In the genomic region with DNA sequence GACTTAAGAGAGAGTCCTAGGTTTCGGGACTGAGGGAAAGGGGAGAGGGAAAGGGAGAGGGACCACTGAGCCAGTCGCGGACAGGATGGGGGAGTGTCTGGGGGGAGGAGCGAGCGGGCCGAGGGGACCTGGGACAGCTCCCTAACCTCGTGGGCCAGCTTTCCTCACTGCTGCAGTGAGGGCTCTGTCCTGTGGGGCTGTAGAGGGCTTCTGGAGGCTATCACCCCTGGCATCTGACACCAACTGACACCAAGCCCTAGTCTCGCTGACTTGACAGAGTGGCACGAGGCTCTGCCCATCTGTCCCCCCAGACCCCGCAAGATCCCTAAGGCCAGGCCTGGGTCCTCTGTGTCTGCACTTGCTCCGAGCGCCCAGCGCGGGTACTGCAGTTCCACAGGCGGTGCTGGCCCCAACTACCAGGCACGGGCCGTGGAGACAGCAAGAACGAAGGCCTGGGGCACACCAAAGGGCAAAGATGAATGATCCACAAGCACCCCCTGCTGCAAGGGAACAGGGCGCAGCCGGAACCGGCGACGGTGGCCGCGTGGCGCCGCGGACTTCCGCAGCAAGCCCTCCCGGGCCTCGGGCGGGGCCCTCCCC, we compare ENCODE assay signal across 7 cellular contexts. TPM values are rescaled to one million over a fixed set of nuclear protein-coding genes. Genes with fewer than 3 reads are reported as not detected.
DNase-seq lines count a peak whose midpoint lies in the region; ATAC-seq and TF ChIP-seq lines count a peak whose summit lies in the region.

No MANE protein-coding gene starts in this region.

- peak overlapping the region; percentile 29 for H2AFZ ChIP-seq in osteoblast (ENCODE audit: low read length)

- CTCF ChIA-PET in activated CD4-positive, alpha-beta T cell treated with anti-CD3 and anti-CD28 coated beads, Interleukin-2, amount 10 ng/mL, durations not matched to agents 7 days and 5 days (lab: Charles Lee) = interaction anchor here (0.6 to 3.4 kb wide), 7 partner anchors 8 to 438 kb away, joined by 3 to 30 read pairs (median 3); no protein-coding TSS in a partner anchor

- no peaks in the 10 kb centered on the region for H3K9me3 Mint-ChIP-seq in activated CD4-positive, alpha-beta T cell treated with anti-CD3 and anti-CD28 coated beads, Interleukin-2, amount 10 ng/mL, durations not matched to agents 7 days and 5 days

- H3K4me1 ChIP-seq in osteoblast (ENCODE audit: insufficient read depth, low read length) = peaks cover 19% of the 10 kb centered on the region

- H4K20me1 ChIP-seq in osteoblast (ENCODE audit: insufficient read depth, low read length) = no peaks in the 10 kb centered on the region

- peak overlapping the region; percentile 89 for H3K27ac Mint-ChIP-seq in activated CD4-positive, alpha-beta T cell treated with anti-CD3 and anti-CD28 coated beads, Interleukin-2, amount 10 ng/mL, durations not matched to agents 7 days and 5 days

- peaks cover 21% of the 10 kb centered on the region for H3K4me1 Mint-ChIP-seq in activated CD4-positive, alpha-beta T cell treated with anti-CD3 and anti-CD28 coated beads, Interleukin-2, amount 10 ng/mL, durations not matched to agents 7 days and 5 days

- ATAC-seq in GM21447 (IDR thresholded peaks at IDR 0.05; ENCODE audit: unreplicated experiment) = peak; percentile 40

- peak overlapping the region; percentile 79 for H3K4me3 Mint-ChIP-seq in activated CD4-positive, alpha-beta T cell treated with anti-CD3 and anti-CD28 coated beads, Interleukin-2, amount 10 ng/mL, durations not matched to agents 7 days and 5 days

- no peak overlapping the region for H3K27ac ChIP-seq in osteoblast (ENCODE audit: low read depth, low read length)

- peak overlapping the region; percentile 82 for H3K4me2 ChIP-seq in osteoblast (ENCODE audit: insufficient read depth, low read length)

- POLR2A ChIA-PET in activated CD4-positive, alpha-beta T cell treated with anti-CD3 and anti-CD28 coated beads, Interleukin-2, amount 10 ng/mL, durations not matched to agents 7 days and 5 days (lab: Charles Lee) = no interaction called here

- H3K36me3 Mint-ChIP-seq in activated CD4-positive, alpha-beta T cell treated with anti-CD3 and anti-CD28 coated beads, Interleukin-2, amount 10 ng/mL, durations not matched to agents 7 days and 5 days (ENCODE audit: low read depth) = no peaks in the 10 kb centered on the region

- H3K4me3 ChIP-seq in GM12864 (ENCODE audit: low read depth, low read length) (peak overlapping the region; percentile 72), fibroblast of villous mesenchyme (ENCODE audit: low read depth, low read length) (peak overlapping the region; percentile 67), osteoblast (ENCODE audit: insufficient read depth, low read length) (peak overlapping the region; percentile 75)

- no peaks in the 10 kb centered on the region for H3K79me2 ChIP-seq in osteoblast (ENCODE audit: insufficient read depth, low read length)

- TF ChIP-seq CTCF in GM12864 (IDR thresholded peaks at IDR 0.05; ENCODE audit: low read depth, low read length, missing control alignments) = peak; percentile 11
- no peak for TF ChIP-seq CTCF in fibroblast of villous mesenchyme (IDR thresholded peaks at IDR 0.05; ENCODE audit: insufficient read depth, low read depth, low read length)
- TF ChIP-seq CTCF in osteoblast (IDR thresholded peaks at IDR 0.05; ENCODE audit: extremely low read depth, low read depth, low read length) = no peak

- H3K27me3 Mint-ChIP-seq in activated CD4-positive, alpha-beta T cell treated with anti-CD3 and anti-CD28 coated beads, Interleukin-2, amount 10 ng/mL, durations not matched to agents 7 days and 5 days = no peaks in the 10 kb centered on the region

- H3K27me3 ChIP-seq in osteoblast (ENCODE audit: insufficient read depth, low read length) = no peaks in the 10 kb centered on the region

- no peaks in the 10 kb centered on the region for H3K36me3 ChIP-seq in osteoblast (ENCODE audit: insufficient read depth, low read length)

- DNase-seq in GM12864 (ENCODE audit: low read depth) (no peak), HT-29 (ENCODE audit: low spot score) (peak; percentile 57), fibroblast of villous mesenchyme (ENCODE audit: low read depth) (peak; percentile 21), osteoblast (ENCODE audit: insufficient read length, low spot score, missing footprints) (peak; percentile 94), NCI-H1930 (lab: John Stamatoyannopoulos, UW) (no peak)
- peak; percentile 53 for DNase-seq in activated CD4-positive, alpha-beta T cell treated with anti-CD3 and anti-CD28 coated beads, Interleukin-2, amount 10 ng/mL, durations not matched to agents 7 days and 5 days

- no peaks in the 10 kb centered on the region for H3K9me3 ChIP-seq in osteoblast (ENCODE audit: low read depth, low read length)

RNA-seq across cellular contexts. Expression of gene HAUS7, which starts 0.5 kb away (rescaled TPM):
- total RNA-seq in HT-29 (2014; rRNA removed; shearing (Covaris generic)) = 75.1 and 85.6 TPM in 2 replicates
- 10 to 100 TPM; 37.6 to 45.9 TPM for total RNA-seq in activated CD4-positive, alpha-beta T cell treated with anti-CD3 and anti-CD28 coated beads, Interleukin-2, amount 10 ng/mL, durations not matched to agents 7 days and 5 days
- total RNA-seq in fibroblast of villous mesenchyme = 10.8 and 16.8 TPM in 2 replicates
- total RNA-seq in osteoblast = 8.3 and 14.1 TPM in 2 replicates

RNA-seq across cellular contexts. Expression of gene TREX2, which starts 24.1 kb away (rescaled TPM):
- 7.3 and 9.8 TPM in 2 replicates for total RNA-seq in HT-29 (2014; rRNA removed; shearing (Covaris generic))
- total RNA-seq in activated CD4-positive, alpha-beta T cell treated with anti-CD3 and anti-CD28 coated beads, Interleukin-2, amount 10 ng/mL, durations not matched to agents 7 days and 5 days = 1 to 10 TPM; 3.0 to 3.4 TPM
- total RNA-seq in fibroblast of villous mesenchyme = 1.9 and 3.0 TPM in 2 replicates
- 3.3 and 3.5 TPM in 2 replicates for total RNA-seq in osteoblast

RNA-seq across cellular contexts. Expression of gene BGN, which starts 24.9 kb away (rescaled TPM):
- total RNA-seq in HT-29 (2014; rRNA removed; shearing (Covaris generic)) = 14.0 and 23.2 TPM in 2 replicates
- not detected for total RNA-seq in activated CD4-positive, alpha-beta T cell treated with anti-CD3 and anti-CD28 coated beads, Interleukin-2, amount 10 ng/mL, durations not matched to agents 7 days and 5 days
- 14.7 and 62.5 TPM in 2 replicates for total RNA-seq in fibroblast of villous mesenchyme
- 139 and 210 TPM in 2 replicates for total RNA-seq in osteoblast

RNA-seq across cellular contexts. Expression of gene ATP2B3, which starts 47.5 kb away (rescaled TPM):
- not detected in 2 replicates for total RNA-seq in HT-29 (2014; rRNA removed; shearing (Covaris generic))
- under 1 TPM in 1 of 2 experiments, not detected in 1; 0.05 TPM for total RNA-seq in activated CD4-positive, alpha-beta T cell treated with anti-CD3 and anti-CD28 coated beads, Interleukin-2, amount 10 ng/mL, durations not matched to agents 7 days and 5 days
- total RNA-seq in fibroblast of villous mesenchyme = not detected in 2 replicates
- total RNA-seq in osteoblast = under 0.01 TPM in 1 of 2 replicates, not detected in the other

RNA-seq across cellular contexts. Expression of gene ZFP92, which starts 58.6 kb away (rescaled TPM):
- not detected in 2 replicates for total RNA-seq in HT-29 (2014; rRNA removed; shearing (Covaris generic))
- under 1 TPM; 0.52 to 0.60 TPM for total RNA-seq in activated CD4-positive, alpha-beta T cell treated with anti-CD3 and anti-CD28 coated beads, Interleukin-2, amount 10 ng/mL, durations not matched to agents 7 days and 5 days
- total RNA-seq in fibroblast of villous mesenchyme (0.32 and 0.43 TPM in 2 replicates), osteoblast (under 0.01 TPM in 1 of 2 replicates, not detected in the other)

Comparison
In these comparisons a context has a peak if more than half of its experiments do, and no peak if none do; other contexts are left out.
1. DNase-seq: peak in HT-29 (single experiment), activated CD4-positive, alpha-beta T cell treated with anti-CD3 and anti-CD28 coated beads, Interleukin-2, amount 10 ng/mL, durations not matched to agents 7 days and 5 days (single experiment), fibroblast of villous mesenchyme (single experiment) and osteoblast (single experiment); none in GM12864 (single experiment) and NCI-H1930 (0 of 2).
2. RNA of gene BGN, which starts 24.9 kb away (total RNA-seq): 139 to 210 TPM in osteoblast, 14.0 to 23.2 TPM in HT-29 and 14.7 to 62.5 TPM in fibroblast of villous mesenchyme; not detected in activated CD4-positive, alpha-beta T cell treated with anti-CD3 and anti-CD28 coated beads, Interleukin-2, amount 10 ng/mL, durations not matched to agents 7 days and 5 days; every median in the first group is over 10 times any median in the second.
3. Peak in every context shown above with its lines, with median percentiles within 50 percentile points of each other: H3K4me3 ChIP-seq.